In the genomic region with DNA sequence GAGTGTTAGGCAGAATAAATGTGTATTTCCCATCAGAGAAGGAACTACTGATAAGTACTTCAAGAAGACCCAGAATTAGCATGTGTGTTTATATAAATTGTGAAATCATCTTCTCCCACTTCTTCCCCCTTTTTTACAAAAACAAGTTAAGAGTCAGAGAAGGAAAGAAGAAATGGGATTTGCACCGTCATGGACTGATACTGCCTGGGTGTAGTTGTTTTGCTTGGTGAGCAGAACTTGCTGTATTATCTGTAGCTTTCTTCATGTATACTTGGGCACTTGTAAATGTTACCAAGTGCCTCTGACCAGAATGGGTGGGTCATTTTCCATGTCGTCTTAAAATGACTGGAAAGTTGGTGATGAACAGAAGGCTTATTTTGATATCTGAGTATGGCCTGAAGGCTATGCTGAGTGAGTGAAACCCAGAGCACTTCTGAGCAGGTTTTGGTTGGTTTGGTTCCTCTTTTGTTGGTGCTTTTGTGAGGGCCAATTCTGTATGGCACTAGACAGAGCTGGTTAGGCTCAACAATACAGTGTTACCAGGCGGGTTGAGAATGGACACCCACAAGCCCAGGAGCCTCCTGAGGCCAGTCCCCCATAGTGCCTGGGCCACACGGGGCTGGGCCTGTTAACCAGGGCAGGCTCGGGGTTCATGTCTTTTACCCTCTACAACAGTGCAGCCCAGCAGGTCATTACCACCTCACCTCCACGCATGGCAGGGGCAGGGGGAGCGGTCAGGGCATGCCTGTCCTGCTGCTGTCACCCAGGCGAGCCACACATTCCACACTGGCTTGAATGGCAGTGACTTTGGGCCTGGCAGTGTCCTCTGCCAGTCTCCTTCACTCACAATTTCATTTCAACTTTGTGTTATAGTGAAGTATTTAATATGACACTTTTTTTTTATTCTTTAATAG, we compare ENCODE assay signal across 8 cellular contexts.
DNase-seq lines count a peak whose midpoint lies in the region; ATAC-seq and TF ChIP-seq lines count a peak whose summit lies in the region.

No MANE protein-coding gene starts in this region.

- no peak for TF ChIP-seq RAD21 in Ishikawa (IDR thresholded peaks at IDR 0.05; ENCODE audit: low read depth)

- no peaks in the 10 kb centered on the region for H3K9me3 ChIP-seq in HAP-1

- peaks cover 0 to 8% of the 10 kb centered on the region in 2 donors for H3K36me3 Mint-ChIP-seq in stimulated activated naive B cell treated with anti-CD40 and anti-IgM and Interleukin-4, amounts not matched to agents 10 μg/mL and 1 μg/mL and 100 μg/mL, for 72 hours

- H3K4me3 ChIP-seq in GM06990 (replicated peaks; ENCODE audit: low read depth, low read length) (peak overlapping the region; percentile 7; the same call in 1 of the 2 replicates), HAP-1 (no peak overlapping the region)

- no peaks in the 10 kb centered on the region for H3K27me3 Mint-ChIP-seq in stimulated activated naive B cell treated with anti-CD40 and anti-IgM and Interleukin-4, amounts not matched to agents 10 μg/mL and 1 μg/mL and 100 μg/mL, for 72 hours

- TF ChIP-seq CTCF in GM06990 (IDR thresholded peaks at IDR 0.05; ENCODE audit: insufficient read depth, low read length, poor library complexity, severe bottlenecking): no peak

- H3K27me3 ChIP-seq in GM06990 (replicated peaks; ENCODE audit: control insufficient read depth, insufficient read depth, low read length): no peaks in the 10 kb centered on the region
- no peaks in the 10 kb centered on the region for H3K27me3 ChIP-seq in HAP-1 (ENCODE audit: low read depth)

- no peak for TF ChIP-seq EP300 in Ishikawa (IDR thresholded peaks at IDR 0.05; ENCODE audit: borderline replicate concordance)

- peaks cover 5% of the 10 kb centered on the region in 2 donors for H3K9me3 Mint-ChIP-seq in stimulated activated naive B cell treated with anti-CD40 and anti-IgM and Interleukin-4, amounts not matched to agents 10 μg/mL and 1 μg/mL and 100 μg/mL, for 72 hours

- H3K36me3 ChIP-seq in GM06990 (ENCODE audit: control insufficient read depth, insufficient read depth, low read length) (no peaks in the 10 kb centered on the region), HAP-1 (replicated peaks) (no peaks in the 10 kb centered on the region)

- in situ Hi-C loops in HAP-1 (cut with MboI; ENCODE audit: low sequenced_read_pairs): no loop called here

- ATAC-seq in GM21528 (IDR thresholded peaks at IDR 0.05; ENCODE audit: low FRiP score, unreplicated experiment): peak; percentile 98
- peak; percentile 98 for ATAC-seq in stimulated activated naive B cell treated with anti-CD40 and anti-IgM and Interleukin-4, amounts not matched to agents 10 μg/mL and 1 μg/mL and 100 μg/mL, for 72 hours (replicated peaks)

- H3K4me1 ChIP-seq in HAP-1: peaks cover 24% of the 10 kb centered on the region

- peak; percentile 53 for DNase-seq in GM06990 (ENCODE audit: extremely low read depth, insufficient read length)
- DNase-seq in erythroblast (lab: John Stamatoyannopoulos, UW): peak; percentile 84 to 85
- peak; percentile 60 for DNase-seq in stimulated activated naive B cell treated with anti-CD40 and anti-IgM and Interleukin-4, amounts not matched to agents 10 μg/mL and 1 μg/mL and 100 μg/mL, for 72 hours
- DNase-seq in cerebellum (ENCODE audit: low spot score): no peak
- no peak for DNase-seq in HAP-1 (ENCODE audit: low spot score in 2 of 2)
- no peak for DNase-seq in stimulated activated CD4-positive, alpha-beta T cell treated with anti-CD3 and anti-CD28 coated beads, Interleukin-4, amount 100 ng/mL, for 1 hour

- peak; percentile 64 for TF ChIP-seq POLR2A in erythroblast (IDR thresholded peaks at IDR 0.05; ENCODE audit: low read length)

- peak overlapping the region; percentile 70 for H3K27ac Mint-ChIP-seq in stimulated activated naive B cell treated with anti-CD40 and anti-IgM and Interleukin-4, amounts not matched to agents 10 μg/mL and 1 μg/mL and 100 μg/mL, for 72 hours

- peaks cover 51 to 88% of the 10 kb centered on the region in 2 donors for H3K4me1 Mint-ChIP-seq in stimulated activated naive B cell treated with anti-CD40 and anti-IgM and Interleukin-4, amounts not matched to agents 10 μg/mL and 1 μg/mL and 100 μg/mL, for 72 hours

- H3K4me3 Mint-ChIP-seq in stimulated activated naive B cell treated with anti-CD40 and anti-IgM and Interleukin-4, amounts not matched to agents 10 μg/mL and 1 μg/mL and 100 μg/mL, for 72 hours: peak overlapping the region; percentile 21 to 32

TF ChIP-seq in Ishikawa, 13 proteins besides CTCF, POLR2A, EP300 and RAD21:
- TF ChIP-seq TEAD4 (IDR thresholded peaks at IDR 0.05): 0 out of 2 replicates have a peak, but pooled peaks have one; percentile 16
- TF ChIP-seq YY1 (IDR thresholded peaks at IDR 0.05; ENCODE audit: low read depth): no peak

Comparison
In these comparisons a context has a peak if more than half of its experiments do, and no peak if none do; other contexts are left out.
1. DNase-seq: peak in GM06990 (single experiment), erythroblast (2 of 2) and stimulated activated naive B cell treated with anti-CD40 and anti-IgM and Interleukin-4, amounts not matched to agents 10 μg/mL and 1 μg/mL and 100 μg/mL, for 72 hours (single experiment); none in cerebellum (single experiment), HAP-1 (0 of 2) and stimulated activated CD4-positive, alpha-beta T cell treated with anti-CD3 and anti-CD28 coated beads, Interleukin-4, amount 100 ng/mL, for 1 hour (single experiment).